ENCODE assay signal across 21 cellular contexts in the genomic region with DNA sequence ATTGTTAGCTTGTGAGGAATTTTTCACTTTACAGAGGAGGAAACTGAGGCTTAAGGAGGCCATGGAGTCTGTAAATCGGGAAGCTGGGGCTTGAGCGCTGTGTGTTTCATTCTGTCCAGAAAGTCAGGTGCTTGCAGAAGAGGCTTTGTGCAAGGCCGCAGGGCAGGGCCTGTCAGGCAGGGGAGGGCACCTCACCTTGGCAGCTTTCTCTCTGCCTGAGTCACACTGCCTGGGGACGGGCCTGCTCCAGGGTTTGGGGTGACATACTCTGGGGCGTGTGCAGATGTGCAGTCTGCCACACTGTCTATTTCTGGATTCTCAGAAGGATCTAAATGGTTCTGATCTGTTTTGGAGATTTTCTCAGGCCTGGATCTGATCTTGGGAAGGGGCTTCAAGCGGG. TPM values are rescaled to one million over a fixed set of nuclear protein-coding genes. Genes with fewer than 3 reads are reported as not detected.
DNase-seq lines count a peak whose midpoint lies in the region; ATAC-seq and TF ChIP-seq lines count a peak whose summit lies in the region.
"Had no signal": no experiment of that assay in that cellular context is flagged by ENCODE, and none has a peak within 500 bp of the region (broad histone marks: within the 10 kb centered on the region; RNA-seq: fewer than 3 reads in every experiment).

No MANE protein-coding gene starts in this region.

- intact Hi-C loops in left lung (cut with DNase I), result no loop called here

- peaks cover 99% of the 10 kb centered on the region for H4K20me1 ChIP-seq in BLaER1

- no peaks in the 10 kb centered on the region for H3K4me1 ChIP-seq in BLaER1
- no peaks in the 10 kb centered on the region for H3K4me1 ChIP-seq in left lung
- H3K4me1 ChIP-seq: body of pancreas, prostate gland had no signal

- H3K9ac ChIP-seq in BLaER1, result peak overlapping the region; percentile 17; the same call in 1 of the 2 replicates

- H3K4me3 ChIP-seq in BLaER1, result no peak overlapping the region
- no peak overlapping the region for H3K4me3 ChIP-seq in left lung
- H3K4me3 ChIP-seq in MG63, result no peak overlapping the region
- H3K4me3 ChIP-seq: body of pancreas, K562, lung, prostate gland, smooth muscle cell, testis had no signal

- H3K36me3 ChIP-seq in BLaER1, result peaks cover 98% of the 10 kb centered on the region
- peaks cover 0 to 73% of the 10 kb centered on the region in 2 donors for H3K36me3 ChIP-seq in left lung
- H3K36me3 ChIP-seq in MG63, result peaks cover 54% of the 10 kb centered on the region

- ATAC-seq in left lung (peak; percentile 29), GM21367 (IDR thresholded peaks at IDR 0.05; ENCODE audit: unreplicated experiment) (no peak), HG03159 (IDR thresholded peaks at IDR 0.05; ENCODE audit: unreplicated experiment) (no peak)
- ATAC-seq: body of pancreas, K562, natural killer cell, T-cell had no signal

- POLR2A ChIA-PET in RWPE1 (lab: Yijun Ruan, JAX; ENCODE audit: low non-redundant PET), result no interaction called here

- TF ChIP-seq CTCF in RWPE1 (conservative IDR thresholded peaks at IDR 0.05; ENCODE audit: low read depth), result no peak
- TF ChIP-seq CTCF in left lung (IDR thresholded peaks at IDR 0.05), result no peak

- peak; percentile 21 for DNase-seq in AG08395 (ENCODE audit: low spot score)
- DNase-seq in RWPE1 (ENCODE audit: low spot score), result peak; percentile 56
- peak in 1 of 2 donors; percentile 29 for DNase-seq in left lung
- DNase-seq in MG63, result no peak
- DNase-seq: body of pancreas, dermis blood vessel endothelial cell, natural killer cell, NCI-H1105 treated with DMSO at 0.1 percent for 48 hours, NCI-H82, T-cell, testis had no signal

- H3K27me3 ChIP-seq in BLaER1, result no peaks in the 10 kb centered on the region
- H3K27me3 ChIP-seq in left lung, result no peaks in the 10 kb centered on the region
- no peaks in the 10 kb centered on the region for H3K27me3 ChIP-seq in MG63
- H3K27me3 ChIP-seq: body of pancreas, testis had no signal

- H3K27ac ChIP-seq in BLaER1 (no peak overlapping the region), RWPE1 (peak overlapping the region; percentile 62), left lung (no peak overlapping the region)
- H3K27ac ChIP-seq: body of pancreas, prostate gland, testis, VCaP had no signal

- H3K9me3 ChIP-seq in BLaER1, result no peaks in the 10 kb centered on the region
- no peaks in the 10 kb centered on the region for H3K9me3 ChIP-seq in left lung
- H3K9me3 ChIP-seq in MG63, result no peaks in the 10 kb centered on the region
- H3K9me3 ChIP-seq: body of pancreas, prostate gland, testis had no signal

- CTCF ChIA-PET in RWPE1 (lab: Yijun Ruan, JAX), result no interaction called here

- H3K4me2 ChIP-seq in BLaER1, result no peak overlapping the region
- H3K4me2 ChIP-seq: smooth muscle cell had no signal

RNA-seq across cellular contexts. Expression of gene INCENP, which starts 8.4 kb away (rescaled TPM):
- total RNA-seq in left lung, result 10 to 100 TPM; 17.3 to 21.6 TPM
- total RNA-seq in MG63 (2014; rRNA removed; shearing (Covaris generic); ENCODE audit: low replicate concordance), result 20.5 and 46.2 TPM in 2 replicates

RNA-seq across cellular contexts. Expression of gene SCGB1D1, which starts 57.8 kb away (rescaled TPM):
- not detected for total RNA-seq in left lung
- not detected in 2 replicates for total RNA-seq in MG63 (2014; rRNA removed; shearing (Covaris generic); ENCODE audit: low replicate concordance)
- total RNA-seq: body of pancreas, dermis blood vessel endothelial cell, epithelial cell of proximal tubule, glomerular endothelial cell, K562, lung, natural killer cell, prostate gland, smooth muscle cell, T-cell, testis had no signal
